In the genomic region with DNA sequence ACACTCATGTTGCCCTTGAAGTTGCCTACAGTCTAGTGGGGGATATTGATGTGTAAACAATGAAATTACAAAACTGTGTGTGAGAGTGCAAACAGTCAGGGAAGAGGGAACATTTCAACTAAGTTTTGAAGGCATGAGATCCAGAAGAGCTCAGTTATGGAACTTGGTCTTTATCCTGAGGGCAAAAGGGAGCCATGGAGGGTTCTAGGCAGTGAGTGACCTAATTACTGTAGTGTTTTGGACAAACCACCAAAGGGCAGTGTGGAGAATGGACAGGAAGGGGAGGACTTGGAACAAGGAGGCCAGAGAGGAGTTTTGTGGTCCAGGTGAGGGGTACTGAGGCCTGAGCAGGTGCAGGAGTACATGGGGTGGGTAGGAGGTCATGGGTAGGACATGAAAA, we compare ENCODE assay signal across 27 cellular contexts.
"Had no signal": no experiment of that assay in that cellular context is flagged by ENCODE, and none has a peak within 500 bp of the region (broad histone marks: within the 10 kb centered on the region; RNA-seq: fewer than 3 reads in every experiment).

No MANE protein-coding gene starts in this region.

- DNase-seq: colonic mucosa; cortex of kidney; effector CD8-positive, alpha-beta T cell; effector memory CD8-positive, alpha-beta T cell; endodermal cell; erythroblast; esophagus squamous epithelium; foreskin fibroblast; foreskin melanocyte; gastrocnemius medialis; glutamatergic neuron; head of caudate nucleus; heart right ventricle; hippocampal formation; left colon; left ventricle myocardium superior; lower lobe of right lung; mesenchymal stem cell; mucosa of descending colon; naive B cell; naive thymus-derived CD8-positive, alpha-beta T cell had no signal

- ATAC-seq: effector memory CD8-positive, alpha-beta T cell; esophagus mucosa; gastrocnemius medialis; heart right ventricle; left colon; left lobe of liver; left ventricle myocardium superior; lower lobe of right lung; mucosa of descending colon; naive thymus-derived CD8-positive, alpha-beta T cell had no signal

- H3K4me3 ChIP-seq: colonic mucosa, esophagus squamous epithelium, gastrocnemius medialis, heart right ventricle, lower lobe of right lung, mucosa of descending colon had no signal

- H3K4me1 ChIP-seq: colonic mucosa, lower lobe of right lung had no signal

- H3K27ac ChIP-seq: colonic mucosa, epithelial cell of prostate, esophagus squamous epithelium, gastrocnemius medialis, lower lobe of right lung had no signal

- H3K27me3 ChIP-seq: colonic mucosa, gastrocnemius medialis, heart right ventricle had no signal

- FAIRE-seq: endometrium, islet of Langerhans, keratinocyte had no signal

- H3K36me3 ChIP-seq: colonic mucosa, esophagus squamous epithelium, gastrocnemius medialis, heart right ventricle, lower lobe of right lung had no signal

- H3K9me3 ChIP-seq: colonic mucosa, esophagus squamous epithelium, gastrocnemius medialis, heart right ventricle, lower lobe of right lung, mucosa of descending colon had no signal
